8 cellular contexts compared by ENCODE assay signal in the genomic region with DNA sequence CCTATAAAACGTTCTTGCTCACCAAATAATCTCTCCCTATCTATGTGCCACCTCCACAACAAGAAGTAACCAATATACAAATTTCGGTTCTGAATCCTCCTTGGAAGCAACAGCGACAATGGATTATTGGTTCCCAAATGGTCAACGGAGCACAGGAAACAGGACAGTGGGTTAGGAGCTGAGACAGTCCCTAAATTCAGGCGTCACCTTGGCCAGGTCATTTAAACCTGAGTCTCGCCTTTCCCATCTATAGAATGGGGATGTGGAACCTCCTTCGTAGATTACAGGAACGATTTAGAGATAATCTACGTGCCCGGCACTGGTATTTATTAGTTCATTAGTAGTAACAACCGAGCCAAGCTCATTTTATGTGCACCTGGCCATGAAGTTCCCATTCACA. TPM values are rescaled to one million over a fixed set of nuclear protein-coding genes. Genes with fewer than 3 reads are reported as not detected.
DNase-seq lines count a peak whose midpoint lies in the region; ATAC-seq, FAIRE-seq and TF ChIP-seq lines count a peak whose summit lies in the region.

No MANE protein-coding gene starts in this region.

- H3K36me3 ChIP-seq in SJSA1 (peaks cover 9% of the 10 kb centered on the region), rectal smooth muscle tissue (ENCODE audit: control insufficient read depth, insufficient read depth, low read length) (no peaks in the 10 kb centered on the region)

- in situ Hi-C loops in GM13977 (cut with MboI; ENCODE audit: low pct_unique_long_range_greater_than_20kb, low sequenced_read_pairs, unreplicated experiment), result no loop called here

- no peak for ATAC-seq in HG03342 (IDR thresholded peaks at IDR 0.05; ENCODE audit: unreplicated experiment)
- ATAC-seq in GM18907 (IDR thresholded peaks at IDR 0.05; ENCODE audit: unreplicated experiment), result no peak

- peak overlapping the region; percentile 99 for H3K4me3 ChIP-seq in SJSA1
- peak overlapping the region; percentile 75 for H3K4me3 ChIP-seq in fibroblast of pulmonary artery (replicated peaks; ENCODE audit: low read depth, low read length)
- H3K4me3 ChIP-seq in rectal smooth muscle tissue (ENCODE audit: low read length), result peak overlapping the region; percentile 82

- H3K27ac ChIP-seq in SJSA1, result no peak overlapping the region
- H3K27ac ChIP-seq in rectal smooth muscle tissue (ENCODE audit: low read depth, low read length), result peak overlapping the region; percentile 94

- peaks cover 3% of the 10 kb centered on the region; the same call in 1 of the 2 replicates for H3K9me3 ChIP-seq in SJSA1 (replicated peaks)

- peak overlapping the region; percentile 68 for H3K9ac ChIP-seq in rectal smooth muscle tissue (ENCODE audit: low read length)

- DNase-seq in GM13977 (ENCODE audit: low spot score) (peak; percentile 14), SJSA1 (ENCODE audit: low read depth in 1 of 2, low spot score in 2 of 2) (no peak), fibroblast of pulmonary artery (ENCODE audit: low read depth) (no peak), D721Med (ENCODE audit: insufficient read length, low spot score) (no peak), COR-L47 (lab: John Stamatoyannopoulos, UW) (no peak)

- H3K4me1 ChIP-seq in SJSA1 (replicated peaks) (peaks cover 30% of the 10 kb centered on the region), rectal smooth muscle tissue (ENCODE audit: control insufficient read depth, insufficient read depth, low read length) (peaks cover 13% of the 10 kb centered on the region)

- FAIRE-seq in D721Med (lab: Jason Lieb, UNC), result no peak

- no peaks in the 10 kb centered on the region for H3K27me3 ChIP-seq in SJSA1 (replicated peaks)
- H3K27me3 ChIP-seq in rectal smooth muscle tissue (ENCODE audit: control insufficient read depth, insufficient read depth, low read length), result no peaks in the 10 kb centered on the region

- no peak for TF ChIP-seq CTCF in GM13977 (IDR thresholded peaks at IDR 0.05; ENCODE audit: extremely low read depth, insufficient read depth, missing control alignments)
- TF ChIP-seq CTCF in fibroblast of pulmonary artery (IDR thresholded peaks at IDR 0.05; ENCODE audit: low read length, missing control alignments), result no peak
- TF ChIP-seq CTCF in D721Med (IDR thresholded peaks at IDR 0.05; ENCODE audit: insufficient read depth, missing control alignments), result no peak

RNA-seq across cellular contexts. Expression of a gene that starts 1.1 kb away (rescaled TPM):
- 7.0 and 15.4 TPM in 2 replicates for total RNA-seq in SJSA1 (2014; rRNA removed; shearing (Covaris generic))
